Comparison of ENCODE assay signal across 8 cellular contexts in the genomic region with DNA sequence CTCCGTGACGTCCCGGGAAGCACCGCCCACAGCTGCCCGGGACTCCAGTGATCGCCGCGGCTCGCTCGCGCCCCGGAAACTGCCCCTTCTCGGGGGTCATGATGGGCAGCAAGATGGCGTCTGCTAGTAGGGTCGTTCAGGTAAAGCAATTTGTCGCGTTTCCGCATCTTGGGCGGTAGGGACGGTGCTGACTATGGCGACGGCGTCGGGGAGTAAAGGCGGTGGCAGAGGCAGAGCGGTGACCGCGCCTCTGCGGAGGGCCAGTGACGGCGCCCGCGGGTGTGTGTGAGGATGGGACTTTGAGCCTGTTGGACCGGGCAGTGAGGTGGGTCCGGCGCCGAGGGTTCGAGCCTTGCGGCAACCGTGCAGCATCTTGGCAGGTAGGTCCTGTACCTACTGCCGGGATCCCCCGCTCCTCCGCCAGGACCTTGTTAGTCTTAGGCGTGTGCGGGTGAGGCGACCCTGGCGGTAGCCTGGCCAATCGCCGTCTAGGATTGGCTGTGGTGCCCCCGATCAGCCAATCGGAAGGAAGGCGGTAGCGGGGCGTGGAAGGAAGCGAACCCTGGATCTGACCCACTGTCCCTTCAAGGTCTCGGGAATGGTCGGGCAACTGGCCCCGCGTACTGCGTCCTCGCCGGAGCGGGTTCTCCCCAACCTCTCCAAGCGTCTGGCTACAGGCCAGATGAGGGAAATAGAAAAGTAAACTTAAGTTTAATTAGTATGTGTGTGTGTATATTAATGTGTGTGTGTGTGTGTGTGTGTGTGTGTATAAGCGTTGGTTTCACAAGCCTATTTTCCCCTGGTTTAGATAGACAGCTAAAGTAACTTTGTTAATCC. TPM values are rescaled to one million over a fixed set of nuclear protein-coding genes. Genes with fewer than 3 reads are reported as not detected.
A peak's percentile ranks its signal among the peaks of the same experiment; 100 is the strongest.
DNase-seq lines count a peak whose midpoint lies in the region; ATAC-seq and TF ChIP-seq lines count a peak whose summit lies in the region.

No MANE protein-coding gene starts in this region.

- peaks cover 29% of the 10 kb centered on the region for H3K4me1 Mint-ChIP-seq in HFFc6 (ENCODE audit: low read depth)

- H3K4me3 ChIP-seq in GM08714 (ENCODE audit: low read length) (peak overlapping the region; percentile 93), SK-N-MC (peak overlapping the region; percentile 98), ovary (peak overlapping the region; percentile 89), thyroid gland (replicated peaks in 1 of 3) (peak overlapping the region; percentile 67 to 97 (median 72))

- H3K27me3 ChIP-seq in ovary = no peaks in the 10 kb centered on the region
- H3K27me3 ChIP-seq in thyroid gland = no peaks in the 10 kb centered on the region

- no peaks in the 10 kb centered on the region for H3K9me3 ChIP-seq in SK-N-MC (ENCODE audit: low read depth, low read length)
- H3K9me3 ChIP-seq in ovary = no peaks in the 10 kb centered on the region
- no peaks in the 10 kb centered on the region for H3K9me3 ChIP-seq in thyroid gland

- peak overlapping the region; percentile 82 for H3K27ac ChIP-seq in SK-N-MC
- H3K27ac ChIP-seq in ovary = peak overlapping the region; percentile 53 to 82
- H3K27ac ChIP-seq in thyroid gland = peak overlapping the region; percentile 81 to 91 (median 88)

- H3K9me3 Mint-ChIP-seq in HFFc6 = no peaks in the 10 kb centered on the region
- no peaks in the 10 kb centered on the region for H3K9me3 Mint-ChIP-seq in activated naive CD4-positive, alpha-beta T cell treated with anti-CD3 and anti-CD28 coated beads, Interleukin-2, amount 50 U/mL, for 72 hours

- H3K4me3 Mint-ChIP-seq in HFFc6 = peak overlapping the region; percentile 100

- H3K4me1 ChIP-seq in ovary (ENCODE audit: insufficient read depth) (no peaks in the 10 kb centered on the region), thyroid gland (peaks cover 8 to 9% of the 10 kb centered on the region in 2 donors)

- DNase-seq in HFFc6 (peak; percentile 89), NAMALWA (ENCODE audit: low spot score) (peak; percentile 93), SK-N-MC (ENCODE audit: low read depth, low spot score) (peak; percentile 10), head of caudate nucleus (peak; percentile 91 to 98 (median 97)), ovary (peak; percentile 80 to 99 (median 98)), thyroid gland (peak; percentile 98 to 99)
- peak; percentile 87 to 92 for DNase-seq in activated naive CD4-positive, alpha-beta T cell treated with anti-CD3 and anti-CD28 coated beads, Interleukin-2, amount 50 U/mL, for 72 hours (ENCODE audit: low spot score in 2 of 2)

- intact Hi-C loops in head of caudate nucleus (cut with DNase I) (loop anchor here (1.0 kb wide), 1 partner anchor 17 kb away; no protein-coding TSS in a partner anchor), ovary (cut with DNase I) (no loop called here), thyroid gland (cut with DNase I) (loop anchor here (5.0 kb wide), 1 partner anchor 51 kb away; the partner anchor contains the start of gene CCNB1)

- peak; percentile 93 for ATAC-seq in activated naive CD4-positive, alpha-beta T cell treated with anti-CD3 and anti-CD28 coated beads, Interleukin-2, amount 50 U/mL, for 72 hours

- H3K36me3 Mint-ChIP-seq in HFFc6 (ENCODE audit: low read depth) = no peaks in the 10 kb centered on the region; the same call in 1 of the 2 replicates
- peaks cover 9 to 12% of the 10 kb centered on the region in 2 donors for H3K36me3 Mint-ChIP-seq in activated naive CD4-positive, alpha-beta T cell treated with anti-CD3 and anti-CD28 coated beads, Interleukin-2, amount 50 U/mL, for 72 hours

- WGBS in ovary, 3 donors = 0 to 1% (median 1%) methylated on average over 44 to 65 of the region's 65 CpGs
- 0 to 2% methylated on average over 27 to 46 of the region's 65 CpGs for WGBS in thyroid gland, 2 donors

- H3K9ac ChIP-seq in SK-N-MC (ENCODE audit: insufficient read length) = peak overlapping the region; percentile 76

- TF ChIP-seq CTCF in HFFc6 (IDR thresholded peaks at IDR 0.05) (peak; percentile 64), ovary (IDR thresholded peaks at IDR 0.05) (peak in 2 of 3 donors; percentile 49 to 54), thyroid gland (IDR thresholded peaks at IDR 0.05) (peak in 4 of 6 experiments; percentile 35 to 46 (median 40))

- TF ChIP-seq EP300 in ovary (IDR thresholded peaks at IDR 0.05) = no peak

- TF ChIP-seq POLR2A in ovary (IDR thresholded peaks at IDR 0.05) (peak; percentile 86), thyroid gland (IDR thresholded peaks at IDR 0.05) (peak; percentile 19 to 76)

- H3K36me3 ChIP-seq in SK-N-MC (ENCODE audit: insufficient read depth, low read length) (peaks cover 12% of the 10 kb centered on the region; the same call in 1 of the 2 replicates), ovary (no peaks in the 10 kb centered on the region), thyroid gland (no peaks in the 10 kb centered on the region)

- peak overlapping the region; percentile 95 for H3K27ac Mint-ChIP-seq in HFFc6
- H3K27ac Mint-ChIP-seq in activated naive CD4-positive, alpha-beta T cell treated with anti-CD3 and anti-CD28 coated beads, Interleukin-2, amount 50 U/mL, for 72 hours = peak overlapping the region; percentile 92 to 100

- H3K27me3 Mint-ChIP-seq in HFFc6 (ENCODE audit: insufficient read depth) = no peaks in the 10 kb centered on the region; the same call in 1 of the 2 replicates

RNA-seq across cellular contexts. Expression of gene CDK7, which starts 16.7 kb away (rescaled TPM):
- total RNA-seq in HFFc6 (2021; fragmentation: NEBNext Ultra II Directional; extraction: Animal tissue kit (Norgen Biotek cat#: 25700)) = 10 to 100 TPM; 46.9 to 61.0 (median 54.1) TPM
- 10 to 100 TPM; 39.9 to 40.2 TPM for total RNA-seq in activated naive CD4-positive, alpha-beta T cell treated with anti-CD3 and anti-CD28 coated beads, Interleukin-2, amount 50 U/mL, for 72 hours
- total RNA-seq in ovary (10 to 100 TPM in 6 of 7 donors, 1 to 10 TPM in 1; 8.3 to 19.6 (median 14.4) TPM), thyroid gland (10 to 100 TPM; 16.7 to 54.5 (median 24.1) TPM)
- 10 to 100 TPM; 17.2 to 20.1 TPM for polyA plus RNA-seq in ovary

RNA-seq across cellular contexts. Expression of gene CENPH, which starts 28.6 kb away (rescaled TPM):
- total RNA-seq in HFFc6 (2021; fragmentation: NEBNext Ultra II Directional; extraction: Animal tissue kit (Norgen Biotek cat#: 25700)) = 10 to 100 TPM; 10.7 to 21.0 (median 20.1) TPM
- total RNA-seq in activated naive CD4-positive, alpha-beta T cell treated with anti-CD3 and anti-CD28 coated beads, Interleukin-2, amount 50 U/mL, for 72 hours = 10 to 100 TPM; 71.3 to 80.4 TPM
- total RNA-seq in ovary = 1 to 10 TPM; 2.3 to 6.4 (median 4.2) TPM
- 1 to 10 TPM; 4.3 to 9.6 TPM for polyA plus RNA-seq in ovary
- total RNA-seq in thyroid gland = 1 to 10 TPM in 3 of 4 donors, under 1 TPM in 1; 0.88 to 3.4 (median 1.9) TPM

RNA-seq across cellular contexts. Expression of gene CCNB1, which starts 51.0 kb away (rescaled TPM):
- 100 to 1,000 TPM in 5 of 6 experiments, 10 to 100 TPM in 1; 89.8 to 199 (median 169) TPM for total RNA-seq in HFFc6 (2021; fragmentation: NEBNext Ultra II Directional; extraction: Animal tissue kit (Norgen Biotek cat#: 25700))
- total RNA-seq in activated naive CD4-positive, alpha-beta T cell treated with anti-CD3 and anti-CD28 coated beads, Interleukin-2, amount 50 U/mL, for 72 hours = 100 to 1,000 TPM; 220 to 262 TPM
- total RNA-seq in ovary (1 to 10 TPM; 3.5 to 9.2 (median 6.2) TPM), thyroid gland (10 to 100 TPM in 3 of 4 donors, 1 to 10 TPM in 1; 7.7 to 13.4 (median 10.9) TPM)
- 10 to 100 TPM in 1 of 2 donors, 1 to 10 TPM in 1; 6.7 to 13.9 TPM for polyA plus RNA-seq in ovary

Comparison
In these comparisons a context has a peak if more than half of its experiments do, and no peak if none do; other contexts are left out.
1. Peak in every context shown above with its lines: DNase-seq, ATAC-seq, H3K4me3 ChIP-seq and H3K27ac ChIP-seq.
2. DNase-seq: peak in every context shown above with its lines; median percentile 98 in thyroid gland; 98 in ovary; 97 in head of caudate nucleus; 93 in NAMALWA; 90 in activated naive CD4-positive, alpha-beta T cell treated with anti-CD3 and anti-CD28 coated beads, Interleukin-2, amount 50 U/mL, for 72 hours; 89 in HFFc6; 10 in SK-N-MC.
3. RNA of gene CCNB1, which starts 51.0 kb away (total RNA-seq): 220 to 262 TPM in activated naive CD4-positive, alpha-beta T cell treated with anti-CD3 and anti-CD28 coated beads, Interleukin-2, amount 50 U/mL, for 72 hours and 89.8 to 199 TPM in HFFc6; 7.7 to 13.4 TPM in thyroid gland and 3.5 to 9.2 TPM in ovary; every median in the first group is over 4 times any median in the second.
4. intact Hi-C loops: an anchor here in head of caudate nucleus (1.0 kb wide) and thyroid gland (5.0 kb wide); none called in ovary.